14 cellular contexts compared by ENCODE assay signal in the genomic region with DNA sequence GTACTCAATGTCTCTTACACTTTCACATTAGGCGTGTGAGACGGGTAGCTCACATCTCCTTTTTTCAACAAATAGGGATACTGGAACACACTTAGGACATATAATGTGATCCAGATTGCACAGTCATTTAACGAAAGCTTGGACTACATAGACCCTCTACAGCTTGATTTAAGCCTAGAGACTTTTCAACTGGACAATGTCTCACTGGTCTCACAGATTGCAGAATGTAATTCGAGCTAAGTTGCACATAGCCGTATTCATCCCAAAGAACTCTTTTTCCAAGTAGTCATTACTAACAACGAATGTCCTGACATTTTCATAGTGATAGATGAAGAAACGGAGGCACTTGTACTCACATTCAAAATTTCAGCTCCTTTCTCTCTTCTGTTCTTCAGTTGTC.
"Had no signal": no experiment of that assay in that cellular context is flagged by ENCODE, and none has a peak within 500 bp of the region (broad histone marks: within the 10 kb centered on the region; RNA-seq: fewer than 3 reads in every experiment).

No MANE protein-coding gene starts in this region.

- H3K36me3 Mint-ChIP-seq: activated naive CD8-positive, alpha-beta T cell treated with anti-CD3 and anti-CD28 coated beads, Interleukin-2, amount 10 ng/mL, durations not matched to agents 7 days and 5 days had no signal

- H3K27me3 ChIP-seq: cardiac muscle cell, esophagus squamous epithelium, gastroesophageal sphincter, left lung, stomach, tibial artery, vagina had no signal

- DNase-seq: activated CD4-positive, alpha-beta T cell treated with anti-CD3 and anti-CD28 coated beads, Interleukin-2, amount 50 U/mL, for 48 hours; activated CD4-positive, CD25-positive, alpha-beta regulatory T cell treated with anti-CD3 and anti-CD28 coated beads, Interleukin-2, amount 50 U/mL, for 72 hours; activated gamma-delta T cell treated with Interleukin-2 at 50 U/mL for 16 hours; activated naive CD8-positive, alpha-beta T cell treated with anti-CD3 and anti-CD28 coated beads, Interleukin-2, amount 10 ng/mL, durations not matched to agents 7 days and 5 days; activated T-cell treated with anti-CD3 and anti-CD28 coated beads, Interleukin-2, amount 50 U/mL, for 48 hours; aorta; esophagus squamous epithelium; left lung; nephron progenitor cell; stomach; tibial artery had no signal

- H3K4me1 ChIP-seq: esophagus squamous epithelium, gastroesophageal sphincter, left lung, stomach, tibial artery had no signal

- ATAC-seq: gastroesophageal sphincter, left lung had no signal

- H3K4me3 Mint-ChIP-seq: activated naive CD8-positive, alpha-beta T cell treated with anti-CD3 and anti-CD28 coated beads, Interleukin-2, amount 10 ng/mL, durations not matched to agents 7 days and 5 days; nephron progenitor cell had no signal

- H3K27ac Mint-ChIP-seq: activated naive CD8-positive, alpha-beta T cell treated with anti-CD3 and anti-CD28 coated beads, Interleukin-2, amount 10 ng/mL, durations not matched to agents 7 days and 5 days; nephron progenitor cell had no signal

- H3K9me3 Mint-ChIP-seq: activated naive CD8-positive, alpha-beta T cell treated with anti-CD3 and anti-CD28 coated beads, Interleukin-2, amount 10 ng/mL, durations not matched to agents 7 days and 5 days; nephron progenitor cell had no signal

- H3K27ac ChIP-seq: cardiac muscle cell, esophagus squamous epithelium, gastroesophageal sphincter, left lung, stomach, tibial artery, vagina had no signal

- H3K9me3 ChIP-seq: esophagus squamous epithelium, gastroesophageal sphincter, left lung, stomach, tibial artery, vagina had no signal

- H3K4me3 ChIP-seq: cardiac muscle cell, esophagus squamous epithelium, gastroesophageal sphincter, left lung, stomach, tibial artery, vagina had no signal

- H3K36me3 ChIP-seq: cardiac muscle cell, esophagus squamous epithelium, gastroesophageal sphincter, left lung, stomach, tibial artery, vagina had no signal
